Comparison of ENCODE assay signal across 12 cellular contexts in the genomic region with DNA sequence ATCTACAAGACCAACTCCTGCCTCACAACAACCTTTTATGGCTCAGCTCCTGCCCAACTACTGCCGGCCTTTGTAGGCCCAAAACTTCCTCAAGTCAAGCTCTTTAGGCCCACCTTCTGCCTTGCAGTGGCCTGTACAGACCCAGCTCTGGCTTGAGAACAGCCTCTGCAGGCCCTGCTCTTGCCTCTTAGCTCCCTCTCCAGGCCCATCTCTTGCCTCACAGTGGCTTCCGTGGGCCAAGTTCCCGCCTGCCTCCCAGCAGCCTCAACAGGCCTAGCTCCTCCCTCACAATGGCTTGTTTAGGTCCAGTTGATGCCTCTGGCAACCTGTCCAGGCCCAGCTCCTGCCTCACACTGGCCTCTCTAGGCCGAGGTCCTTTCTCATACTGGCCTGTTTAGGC. TPM values are rescaled to one million over a fixed set of nuclear protein-coding genes. Genes with fewer than 3 reads are reported as not detected.
DNase-seq lines count a peak whose midpoint lies in the region; ATAC-seq, FAIRE-seq and TF ChIP-seq lines count a peak whose summit lies in the region.
"Had no signal": no experiment of that assay in that cellular context is flagged by ENCODE, and none has a peak within 500 bp of the region (broad histone marks: within the 10 kb centered on the region; RNA-seq: fewer than 3 reads in every experiment).

No MANE protein-coding gene starts in this region.

- no TSS peak for BruUV-seq in Caco-2 (replicated peaks; lab: Mats Ljungman, UMichigan)

- in situ Hi-C loops in HAP-1 (cut with MboI; ENCODE audit: low sequenced_read_pairs): no loop called here

- TF ChIP-seq RAD21 in liver (IDR thresholded peaks at IDR 0.05): no peak

- H3K9me3 ChIP-seq in Caco-2 (no peaks in the 10 kb centered on the region), liver (ENCODE audit: control insufficient read depth in 4 of 4, low read length in 3 of 4) (no peaks in the 10 kb centered on the region), kidney (ENCODE audit: control insufficient read depth in 1 of 2, low read length in 2 of 2) (no peaks in the 10 kb centered on the region), HAP-1 (no peaks in the 10 kb centered on the region)
- H3K9me3 ChIP-seq: psoas muscle had no signal

- FAIRE-seq in kidney (lab: Jason Lieb, UNC): no peak

- no peaks in the 10 kb centered on the region for H3K9me3 Mint-ChIP-seq in Caco-2 (ENCODE audit: unreplicated experiment)
- H3K9me3 Mint-ChIP-seq in activated CD4-positive, alpha-beta memory T cell treated with anti-CD3 and anti-CD28 coated beads for 36 hours: no peaks in the 10 kb centered on the region
- H3K9me3 Mint-ChIP-seq: CD8-positive, alpha-beta memory T cell had no signal

- H3K27me3 ChIP-seq in Caco-2 (replicated peaks; ENCODE audit: control insufficient read depth, insufficient read depth, low read length) (no peaks in the 10 kb centered on the region), liver (ENCODE audit: control insufficient read depth in 4 of 4, insufficient read depth in 4 of 4, low read length in 3 of 4) (no peaks in the 10 kb centered on the region), HAP-1 (ENCODE audit: low read depth) (no peaks in the 10 kb centered on the region)
- H3K27me3 ChIP-seq: dorsolateral prefrontal cortex had no signal

- DNase-seq in Caco-2 (no peak), H4 (ENCODE audit: low spot score) (peak; percentile 38), kidney (no peak), HAP-1 (ENCODE audit: low spot score in 2 of 2) (no peak), NCI-H2107 (lab: John Stamatoyannopoulos, UW) (no peak)
- DNase-seq in activated CD4-positive, alpha-beta memory T cell treated with anti-CD3 and anti-CD28 coated beads for 36 hours: peak; percentile 50
- DNase-seq: NCI-H524, psoas muscle had no signal

- TF ChIP-seq CTCF in Caco-2 (IDR thresholded peaks at IDR 0.05; ENCODE audit: insufficient read depth in 1 of 2, low read depth in 1 of 2, low read length in 1 of 2, severe bottlenecking in 1 of 2, unreplicated experiment in 1 of 2): no peak
- TF ChIP-seq CTCF in liver (IDR thresholded peaks at IDR 0.05; ENCODE audit: low read depth, low read length, missing input control): peak; percentile 21
- no peak for TF ChIP-seq CTCF in kidney (IDR thresholded peaks at IDR 0.05; ENCODE audit: borderline replicate concordance, extremely low read depth, insufficient read depth)

- H3K4me3 ChIP-seq in Caco-2 (ENCODE audit: low read depth, low read length) (no peak overlapping the region), liver (ENCODE audit: low read depth in 1 of 3, low read length in 3 of 3) (no peak overlapping the region), kidney (ENCODE audit: low read length in 2 of 2) (no peak overlapping the region), HAP-1 (no peak overlapping the region)
- H3K4me3 ChIP-seq: dorsolateral prefrontal cortex, psoas muscle had no signal

- peaks cover 5% of the 10 kb centered on the region; the same call in 1 of the 2 replicates for H3K4me1 ChIP-seq in Caco-2
- no peaks in the 10 kb centered on the region for H3K4me1 ChIP-seq in liver (ENCODE audit: control insufficient read depth in 4 of 4, insufficient read depth in 4 of 4, low read length in 3 of 4)
- no peaks in the 10 kb centered on the region for H3K4me1 ChIP-seq in kidney (ENCODE audit: control insufficient read depth in 1 of 2, insufficient read depth in 1 of 2, low read depth in 1 of 2, low read length in 2 of 2)
- no peaks in the 10 kb centered on the region for H3K4me1 ChIP-seq in HAP-1
- H3K4me1 ChIP-seq: psoas muscle had no signal

- H3K4me3 Mint-ChIP-seq in Caco-2 (ENCODE audit: unreplicated experiment): no peak overlapping the region
- no peak overlapping the region for H3K4me3 Mint-ChIP-seq in activated CD4-positive, alpha-beta memory T cell treated with anti-CD3 and anti-CD28 coated beads for 36 hours
- H3K4me3 Mint-ChIP-seq: CD8-positive, alpha-beta memory T cell had no signal

- ATAC-seq in HG03135 (IDR thresholded peaks at IDR 0.05; ENCODE audit: unreplicated experiment): no peak
- ATAC-seq: psoas muscle had no signal

- POLR2A ChIA-PET in Caco-2 (lab: Charles Lee): no interaction called here
- POLR2A ChIA-PET in activated CD4-positive, alpha-beta memory T cell treated with anti-CD3 and anti-CD28 coated beads for 36 hours (lab: Charles Lee): no interaction called here

- H3K27ac ChIP-seq in liver (ENCODE audit: low read depth in 1 of 2, low read length in 2 of 2): no peak overlapping the region
- no peak overlapping the region for H3K27ac ChIP-seq in kidney (ENCODE audit: low read depth in 2 of 2, low read length in 2 of 2)
- H3K27ac ChIP-seq: psoas muscle had no signal

- H3K36me3 ChIP-seq in Caco-2 (ENCODE audit: control insufficient read depth, insufficient read depth, low read length) (no peaks in the 10 kb centered on the region), liver (ENCODE audit: control insufficient read depth in 4 of 4, insufficient read depth in 3 of 4, low read depth in 1 of 4, low read length in 3 of 4) (no peaks in the 10 kb centered on the region), kidney (ENCODE audit: control insufficient read depth in 1 of 2, insufficient read depth in 2 of 2, low read length in 2 of 2) (no peaks in the 10 kb centered on the region), HAP-1 (replicated peaks) (no peaks in the 10 kb centered on the region)

- CTCF ChIA-PET in Caco-2 (lab: Charles Lee): interaction anchor here (0.9 kb wide), 1 partner anchor 118 kb away, joined by 3 read pairs; no protein-coding TSS in a partner anchor
- CTCF ChIA-PET in activated CD4-positive, alpha-beta memory T cell treated with anti-CD3 and anti-CD28 coated beads for 36 hours (lab: Charles Lee): interaction anchor here (0.7 to 3.5 kb wide), 9 partner anchors 10 to 218 kb away, joined by 3 to 18 read pairs (median 3); no protein-coding TSS in a partner anchor

- intact Hi-C loops in Caco-2 (cut with micrococcal nuclease; ENCODE audit: unreplicated experiment) (no loop called here), kidney (cut with DNase I) (no loop called here)
- intact Hi-C loops in activated CD4-positive, alpha-beta memory T cell treated with anti-CD3 and anti-CD28 coated beads for 36 hours (cut with micrococcal nuclease): no loop called here

- 97% methylated on average over 4 of the region's 4 CpGs for WGBS in liver

- H3K9ac ChIP-seq in liver (ENCODE audit: low read depth in 1 of 2, low read length in 2 of 2): no peak overlapping the region
- no peak overlapping the region for H3K9ac ChIP-seq in kidney (ENCODE audit: low read length in 2 of 2)

- H3K27me3 Mint-ChIP-seq in Caco-2 (ENCODE audit: insufficient read depth, unreplicated experiment): no peaks in the 10 kb centered on the region
- no peaks in the 10 kb centered on the region for H3K27me3 Mint-ChIP-seq in activated CD4-positive, alpha-beta memory T cell treated with anti-CD3 and anti-CD28 coated beads for 36 hours

- peak overlapping the region; percentile 13 for H3K27ac Mint-ChIP-seq in Caco-2 (ENCODE audit: unreplicated experiment)
- H3K27ac Mint-ChIP-seq in activated CD4-positive, alpha-beta memory T cell treated with anti-CD3 and anti-CD28 coated beads for 36 hours: no peak overlapping the region

- H3K36me3 Mint-ChIP-seq in Caco-2 (ENCODE audit: insufficient read depth, unreplicated experiment): peaks cover 13% of the 10 kb centered on the region
- no peaks in the 10 kb centered on the region for H3K36me3 Mint-ChIP-seq in activated CD4-positive, alpha-beta memory T cell treated with anti-CD3 and anti-CD28 coated beads for 36 hours
- H3K36me3 Mint-ChIP-seq: CD8-positive, alpha-beta memory T cell had no signal

- H3K4me1 Mint-ChIP-seq in Caco-2 (ENCODE audit: low read depth, unreplicated experiment): no peaks in the 10 kb centered on the region
- H3K4me1 Mint-ChIP-seq in activated CD4-positive, alpha-beta memory T cell treated with anti-CD3 and anti-CD28 coated beads for 36 hours (ENCODE audit: low read depth): peaks cover 2% of the 10 kb centered on the region

TF ChIP-seq in liver, 16 proteins besides CTCF, POLR2A, EP300 and RAD21 (continues in another document):
- TF ChIP-seq FOXA1 (IDR thresholded peaks at IDR 0.05) (no peak), EGR1 (IDR thresholded peaks at IDR 0.05; ENCODE audit: low read depth in 2 of 2) (no peak), HNF4G (IDR thresholded peaks at IDR 0.05) (no peak), FOXA2 (IDR thresholded peaks at IDR 0.05) (no peak), TAF1 (conservative IDR thresholded peaks at IDR 0.05) (no peak), YY1 (IDR thresholded peaks at IDR 0.05) (no peak), NR2F2 (IDR thresholded peaks at IDR 0.05) (no peak)
- TF ChIP-seq, protein P1, sequence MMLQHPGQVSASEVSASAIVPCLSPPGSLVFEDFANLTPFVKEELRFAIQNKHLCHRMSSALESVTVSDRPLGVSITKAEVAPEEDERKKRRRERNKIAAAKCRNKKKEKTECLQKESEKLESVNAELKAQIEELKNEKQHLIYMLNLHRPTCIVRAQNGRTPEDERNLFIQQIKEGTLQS (IDR thresholded peaks at IDR 0.05): no peak
- TF ChIP-seq, protein P2, sequence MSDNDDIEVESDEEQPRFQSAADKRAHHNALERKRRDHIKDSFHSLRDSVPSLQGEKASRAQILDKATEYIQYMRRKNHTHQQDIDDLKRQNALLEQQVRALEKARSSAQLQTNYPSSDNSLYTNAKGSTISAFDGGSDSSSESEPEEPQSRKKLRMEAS (IDR thresholded peaks at IDR 0.05): no peak

RNA-seq across cellular contexts. Expression of a gene that starts 32.4 kb away (rescaled TPM):
- total RNA-seq in Caco-2 (2022): 35.2 and 35.5 TPM in 2 replicates
- total RNA-seq in H4 (2014; rRNA removed; shearing (Covaris generic)): 13.1 and 16.9 TPM in 2 replicates
- 10 to 100 TPM; 14.9 to 16.1 TPM for total RNA-seq in activated CD4-positive, alpha-beta memory T cell treated with anti-CD3 and anti-CD28 coated beads for 36 hours
- 10 to 100 TPM; 12.8 to 14.6 TPM for total RNA-seq in liver
- 10 to 100 TPM in 1 of 2 donors, 1 to 10 TPM in 1; 9.8 to 10.7 TPM for polyA plus RNA-seq in liver
- 18.0 TPM for total RNA-seq in kidney
- polyA plus RNA-seq in kidney (ENCODE audit: insufficient read depth, low read depth, low replicate concordance): 6.5 TPM

Comparison
In these comparisons a context has a peak if more than half of its experiments do, and no peak if none do; other contexts are left out.
1. DNase-seq: peak in H4 (single experiment) and activated CD4-positive, alpha-beta memory T cell treated with anti-CD3 and anti-CD28 coated beads for 36 hours (single experiment); none in Caco-2 (0 of 2), kidney (single experiment), HAP-1 (0 of 2) and NCI-H2107 (single experiment).